Comparison of ENCODE assay signal across 9 cellular contexts in the genomic region with DNA sequence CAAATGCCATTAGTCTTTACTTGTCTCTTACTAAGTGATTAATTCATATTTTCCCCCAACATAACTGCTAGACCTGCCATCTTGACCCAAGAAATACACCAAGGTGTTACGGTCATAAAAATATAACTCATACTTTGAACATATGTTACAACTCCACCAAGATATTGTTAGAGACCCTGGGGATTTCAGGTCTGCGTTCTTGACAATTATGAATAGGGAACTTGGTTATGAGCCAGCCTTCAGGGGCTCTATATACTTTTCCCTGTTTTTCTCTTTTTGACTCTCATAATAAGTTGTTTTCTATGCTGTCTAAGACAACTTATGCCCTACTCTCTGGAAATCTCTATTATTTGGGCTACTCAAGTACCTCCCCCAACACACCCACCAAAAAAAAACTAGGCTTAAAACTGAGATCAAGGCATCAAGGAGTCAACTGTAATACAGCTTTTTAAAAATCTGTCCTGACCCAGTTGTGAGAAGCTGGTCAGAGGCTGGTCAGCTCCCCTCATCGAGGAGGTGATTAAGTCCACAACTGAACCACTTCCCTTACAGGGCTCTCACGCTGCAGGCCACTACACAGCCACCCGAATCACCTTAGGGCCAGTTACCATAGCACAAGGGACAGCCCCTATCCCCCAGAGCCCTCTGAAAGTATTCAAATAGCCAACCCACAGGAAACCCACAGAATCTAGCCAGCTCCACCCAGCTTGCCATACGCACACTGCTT. TPM values are rescaled to one million over a fixed set of nuclear protein-coding genes. Genes with fewer than 3 reads are reported as not detected.
A peak's percentile ranks its signal among the peaks of the same experiment; 100 is the strongest.
DNase-seq lines count a peak whose midpoint lies in the region; ATAC-seq and TF ChIP-seq lines count a peak whose summit lies in the region.
"Had no signal": no experiment of that assay in that cellular context is flagged by ENCODE, and none has a peak within 500 bp of the region (broad histone marks: within the 10 kb centered on the region; RNA-seq: fewer than 3 reads in every experiment).

No MANE protein-coding gene starts in this region.

- H3K4me2 ChIP-seq in BLaER1 treated with 17β-estradiol and CSF1 and Interleukin-3, amounts not matched to agents 10 nM and 100 nM: peak overlapping the region; percentile 57 to 80 (median 71)
- peak overlapping the region; percentile 45; the same call in 1 of the 2 replicates for H3K4me2 ChIP-seq in MM.1S (ENCODE audit: low read depth, low read length)

- no peak overlapping the region for H3K27ac ChIP-seq in BLaER1 treated with 17β-estradiol and CSF1 and Interleukin-3, amounts not matched to agents 10 nM and 100 nM
- H3K27ac ChIP-seq in MM.1S (ENCODE audit: low read length): no peak overlapping the region

- no peak overlapping the region for H2AFZ ChIP-seq in MM.1S (ENCODE audit: low read length)

- H3K4me3 Mint-ChIP-seq in activated T-helper 2 cell treated with anti-CD3 and anti-CD28 coated beads, Interferon-gamma antibody, Interleukin-2, Interleukin-4, amounts not matched to agents 10 μg/mL and 5 μg/mL and 100 μg/mL, durations not matched to agents 14 hours and 24 hours and 36 hours (ENCODE audit: low read depth): no peak overlapping the region

- H3K36me3 ChIP-seq in BLaER1 treated with 17β-estradiol and CSF1 and Interleukin-3, amounts not matched to agents 10 nM and 100 nM: no peaks in the 10 kb centered on the region
- H3K36me3 ChIP-seq in MM.1S (replicated peaks; ENCODE audit: insufficient read depth, low read length) (no peaks in the 10 kb centered on the region), HAP-1 (replicated peaks) (no peaks in the 10 kb centered on the region)

- H3K27me3 ChIP-seq in BLaER1 treated with 17β-estradiol and CSF1 and Interleukin-3, amounts not matched to agents 10 nM and 100 nM: peaks cover 0 to 20% (median 0%) of the 10 kb centered on the region in 11 experiments; a peak in 5 of 22 replicates
- H3K27me3 ChIP-seq in MM.1S (replicated peaks; ENCODE audit: insufficient read depth, low read length): no peaks in the 10 kb centered on the region
- H3K27me3 ChIP-seq in HAP-1 (ENCODE audit: low read depth): no peaks in the 10 kb centered on the region

- intact Hi-C loops in activated T-helper 2 cell treated with anti-CD3 and anti-CD28 coated beads, Interferon-gamma antibody, Interleukin-2, Interleukin-4, amounts not matched to agents 10 μg/mL and 5 μg/mL and 100 μg/mL, durations not matched to agents 14 hours and 24 hours and 36 hours (cut with micrococcal nuclease): no loop called here

- in situ Hi-C loops in HAP-1 (cut with MboI; ENCODE audit: low sequenced_read_pairs): no loop called here

- no peak overlapping the region; a peak in 1 of 22 replicates for H3K9ac ChIP-seq in BLaER1 treated with 17β-estradiol and CSF1 and Interleukin-3, amounts not matched to agents 10 nM and 100 nM
- H3K9ac ChIP-seq in MM.1S (ENCODE audit: low read length): no peak overlapping the region

- H3K27me3 Mint-ChIP-seq in activated T-helper 2 cell treated with anti-CD3 and anti-CD28 coated beads, Interferon-gamma antibody, Interleukin-2, Interleukin-4, amounts not matched to agents 10 μg/mL and 5 μg/mL and 100 μg/mL, durations not matched to agents 14 hours and 24 hours and 36 hours (ENCODE audit: low read depth): peaks cover 9% of the 10 kb centered on the region

- no peak overlapping the region for H3K27ac Mint-ChIP-seq in activated T-helper 2 cell treated with anti-CD3 and anti-CD28 coated beads, Interferon-gamma antibody, Interleukin-2, Interleukin-4, amounts not matched to agents 10 μg/mL and 5 μg/mL and 100 μg/mL, durations not matched to agents 14 hours and 24 hours and 36 hours

- H3K4me3 ChIP-seq in BLaER1 treated with 17β-estradiol and CSF1 and Interleukin-3, amounts not matched to agents 10 nM and 100 nM: no peak overlapping the region
- H3K4me3 ChIP-seq in MM.1S (ENCODE audit: low read length) (no peak overlapping the region), HAP-1 (no peak overlapping the region)

- no peaks in the 10 kb centered on the region for H3K4me1 Mint-ChIP-seq in activated T-helper 2 cell treated with anti-CD3 and anti-CD28 coated beads, Interferon-gamma antibody, Interleukin-2, Interleukin-4, amounts not matched to agents 10 μg/mL and 5 μg/mL and 100 μg/mL, durations not matched to agents 14 hours and 24 hours and 36 hours (ENCODE audit: low read depth)

- peaks cover 8% of the 10 kb centered on the region for H3K9me3 Mint-ChIP-seq in activated T-helper 2 cell treated with anti-CD3 and anti-CD28 coated beads, Interferon-gamma antibody, Interleukin-2, Interleukin-4, amounts not matched to agents 10 μg/mL and 5 μg/mL and 100 μg/mL, durations not matched to agents 14 hours and 24 hours and 36 hours

- H3F3A ChIP-seq in MM.1S (ENCODE audit: insufficient read depth, low read length): 0 out of 2 replicates have a peak, but pooled peaks cover 3% of the 10 kb centered on the region

- DNase-seq in MM.1S: peak; percentile 81
- no peak for DNase-seq in NCI-H2196 (lab: John Stamatoyannopoulos, UW; ENCODE audit: unreplicated experiment)
- DNase-seq in HAP-1 (ENCODE audit: low spot score in 2 of 2): no peak
- DNase-seq in NCI-H510A treated with DMSO at 0.1 percent for 48 hours (lab: John Stamatoyannopoulos, UW): no peak
- DNase-seq in activated T-helper 2 cell treated with anti-CD3 and anti-CD28 coated beads, Interferon-gamma antibody, Interleukin-2, Interleukin-4, amounts not matched to agents 10 μg/mL and 5 μg/mL and 100 μg/mL, durations not matched to agents 14 hours and 24 hours and 36 hours (ENCODE audit: low spot score): no peak
- DNase-seq: occipital lobe had no signal

- no peak for TF ChIP-seq CTCF in MM.1S (IDR thresholded peaks at IDR 0.05; ENCODE audit: low read length)

- H3K9me2 ChIP-seq in MM.1S (replicated peaks; ENCODE audit: insufficient read depth, low read length): no peaks in the 10 kb centered on the region

- ATAC-seq in GM19324 (IDR thresholded peaks at IDR 0.05; ENCODE audit: low FRiP score, unreplicated experiment) (peak; percentile 99), HG02870 (IDR thresholded peaks at IDR 0.05; ENCODE audit: unreplicated experiment) (peak; percentile 100)

- H3K4me1 ChIP-seq in BLaER1 treated with 17β-estradiol and CSF1 and Interleukin-3, amounts not matched to agents 10 nM and 100 nM: peaks cover 15 to 41% (median 20%) of the 10 kb centered on the region in 10 experiments
- H3K4me1 ChIP-seq in MM.1S (ENCODE audit: low read length) (peaks cover 30% of the 10 kb centered on the region), HAP-1 (peaks cover 19% of the 10 kb centered on the region)

- peaks cover 0 to 6% (median 0%) of the 10 kb centered on the region in 11 experiments; a peak in 3 of 22 replicates for H3K9me3 ChIP-seq in BLaER1 treated with 17β-estradiol and CSF1 and Interleukin-3, amounts not matched to agents 10 nM and 100 nM (replicated peaks in 1 of 11)
- no peaks in the 10 kb centered on the region for H3K9me3 ChIP-seq in MM.1S (replicated peaks; ENCODE audit: insufficient read depth, low read length)
- H3K9me3 ChIP-seq in HAP-1: no peaks in the 10 kb centered on the region

- H3K36me3 Mint-ChIP-seq in activated T-helper 2 cell treated with anti-CD3 and anti-CD28 coated beads, Interferon-gamma antibody, Interleukin-2, Interleukin-4, amounts not matched to agents 10 μg/mL and 5 μg/mL and 100 μg/mL, durations not matched to agents 14 hours and 24 hours and 36 hours (ENCODE audit: low read depth): no peaks in the 10 kb centered on the region

- H3K79me2 ChIP-seq in MM.1S (ENCODE audit: low read length): no peaks in the 10 kb centered on the region

- H4K20me1 ChIP-seq in BLaER1 treated with 17β-estradiol and CSF1 and Interleukin-3, amounts not matched to agents 10 nM and 100 nM: no peaks in the 10 kb centered on the region
- H4K20me1 ChIP-seq in MM.1S (ENCODE audit: insufficient read depth, low read length): no peaks in the 10 kb centered on the region

RNA-seq across cellular contexts. Expression of a gene that starts 10.5 kb away (rescaled TPM):
- total RNA-seq in activated T-helper 2 cell treated with anti-CD3 and anti-CD28 coated beads, Interferon-gamma antibody, Interleukin-2, Interleukin-4, amounts not matched to agents 10 μg/mL and 5 μg/mL and 100 μg/mL, durations not matched to agents 14 hours and 24 hours and 36 hours: not detected in 2 replicates

RNA-seq across cellular contexts. Expression of a gene that starts 46.1 kb away (rescaled TPM):
- total RNA-seq in activated T-helper 2 cell treated with anti-CD3 and anti-CD28 coated beads, Interferon-gamma antibody, Interleukin-2, Interleukin-4, amounts not matched to agents 10 μg/mL and 5 μg/mL and 100 μg/mL, durations not matched to agents 14 hours and 24 hours and 36 hours: 0.30 and 0.60 TPM in 2 replicates
